1 cellular context compared by ENCODE assay signal in the genomic region with DNA sequence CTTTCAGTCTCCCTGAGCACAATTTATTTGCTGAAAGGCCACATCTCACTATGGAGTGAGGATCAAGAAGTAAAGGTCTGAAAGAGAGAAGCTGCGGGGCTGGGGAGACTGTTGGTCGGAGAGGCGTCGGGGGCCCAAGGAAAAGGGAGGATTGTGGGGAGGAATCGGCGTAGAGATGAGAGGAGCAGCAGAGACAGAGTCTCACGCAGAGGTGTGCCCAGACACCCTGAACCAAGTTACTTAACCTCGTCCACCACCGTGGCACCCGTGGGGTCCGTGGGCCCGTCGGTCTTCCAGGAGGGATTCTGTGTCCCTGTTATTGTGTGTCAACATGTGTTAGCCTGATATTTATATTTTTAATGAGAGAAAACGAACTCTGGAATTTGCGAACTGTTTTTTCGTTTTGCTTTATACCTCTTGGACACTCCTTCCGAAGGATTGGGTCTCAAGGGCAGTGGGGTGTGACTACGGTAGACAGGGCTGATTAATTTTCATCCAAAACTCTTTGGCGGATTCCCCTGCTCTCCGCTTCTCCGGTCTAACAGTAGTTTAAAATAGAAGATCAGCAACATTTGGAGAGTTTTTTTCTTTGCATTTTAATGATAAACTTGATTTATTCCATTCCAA.
TF ChIP-seq lines count a peak whose summit lies in the region.

No MANE protein-coding gene starts in this region.

TF ChIP-seq in GM23338, 12 proteins besides CTCF, POLR2A, EP300 and RAD21 (continued from another document):
- TF ChIP-seq, protein P1, sequence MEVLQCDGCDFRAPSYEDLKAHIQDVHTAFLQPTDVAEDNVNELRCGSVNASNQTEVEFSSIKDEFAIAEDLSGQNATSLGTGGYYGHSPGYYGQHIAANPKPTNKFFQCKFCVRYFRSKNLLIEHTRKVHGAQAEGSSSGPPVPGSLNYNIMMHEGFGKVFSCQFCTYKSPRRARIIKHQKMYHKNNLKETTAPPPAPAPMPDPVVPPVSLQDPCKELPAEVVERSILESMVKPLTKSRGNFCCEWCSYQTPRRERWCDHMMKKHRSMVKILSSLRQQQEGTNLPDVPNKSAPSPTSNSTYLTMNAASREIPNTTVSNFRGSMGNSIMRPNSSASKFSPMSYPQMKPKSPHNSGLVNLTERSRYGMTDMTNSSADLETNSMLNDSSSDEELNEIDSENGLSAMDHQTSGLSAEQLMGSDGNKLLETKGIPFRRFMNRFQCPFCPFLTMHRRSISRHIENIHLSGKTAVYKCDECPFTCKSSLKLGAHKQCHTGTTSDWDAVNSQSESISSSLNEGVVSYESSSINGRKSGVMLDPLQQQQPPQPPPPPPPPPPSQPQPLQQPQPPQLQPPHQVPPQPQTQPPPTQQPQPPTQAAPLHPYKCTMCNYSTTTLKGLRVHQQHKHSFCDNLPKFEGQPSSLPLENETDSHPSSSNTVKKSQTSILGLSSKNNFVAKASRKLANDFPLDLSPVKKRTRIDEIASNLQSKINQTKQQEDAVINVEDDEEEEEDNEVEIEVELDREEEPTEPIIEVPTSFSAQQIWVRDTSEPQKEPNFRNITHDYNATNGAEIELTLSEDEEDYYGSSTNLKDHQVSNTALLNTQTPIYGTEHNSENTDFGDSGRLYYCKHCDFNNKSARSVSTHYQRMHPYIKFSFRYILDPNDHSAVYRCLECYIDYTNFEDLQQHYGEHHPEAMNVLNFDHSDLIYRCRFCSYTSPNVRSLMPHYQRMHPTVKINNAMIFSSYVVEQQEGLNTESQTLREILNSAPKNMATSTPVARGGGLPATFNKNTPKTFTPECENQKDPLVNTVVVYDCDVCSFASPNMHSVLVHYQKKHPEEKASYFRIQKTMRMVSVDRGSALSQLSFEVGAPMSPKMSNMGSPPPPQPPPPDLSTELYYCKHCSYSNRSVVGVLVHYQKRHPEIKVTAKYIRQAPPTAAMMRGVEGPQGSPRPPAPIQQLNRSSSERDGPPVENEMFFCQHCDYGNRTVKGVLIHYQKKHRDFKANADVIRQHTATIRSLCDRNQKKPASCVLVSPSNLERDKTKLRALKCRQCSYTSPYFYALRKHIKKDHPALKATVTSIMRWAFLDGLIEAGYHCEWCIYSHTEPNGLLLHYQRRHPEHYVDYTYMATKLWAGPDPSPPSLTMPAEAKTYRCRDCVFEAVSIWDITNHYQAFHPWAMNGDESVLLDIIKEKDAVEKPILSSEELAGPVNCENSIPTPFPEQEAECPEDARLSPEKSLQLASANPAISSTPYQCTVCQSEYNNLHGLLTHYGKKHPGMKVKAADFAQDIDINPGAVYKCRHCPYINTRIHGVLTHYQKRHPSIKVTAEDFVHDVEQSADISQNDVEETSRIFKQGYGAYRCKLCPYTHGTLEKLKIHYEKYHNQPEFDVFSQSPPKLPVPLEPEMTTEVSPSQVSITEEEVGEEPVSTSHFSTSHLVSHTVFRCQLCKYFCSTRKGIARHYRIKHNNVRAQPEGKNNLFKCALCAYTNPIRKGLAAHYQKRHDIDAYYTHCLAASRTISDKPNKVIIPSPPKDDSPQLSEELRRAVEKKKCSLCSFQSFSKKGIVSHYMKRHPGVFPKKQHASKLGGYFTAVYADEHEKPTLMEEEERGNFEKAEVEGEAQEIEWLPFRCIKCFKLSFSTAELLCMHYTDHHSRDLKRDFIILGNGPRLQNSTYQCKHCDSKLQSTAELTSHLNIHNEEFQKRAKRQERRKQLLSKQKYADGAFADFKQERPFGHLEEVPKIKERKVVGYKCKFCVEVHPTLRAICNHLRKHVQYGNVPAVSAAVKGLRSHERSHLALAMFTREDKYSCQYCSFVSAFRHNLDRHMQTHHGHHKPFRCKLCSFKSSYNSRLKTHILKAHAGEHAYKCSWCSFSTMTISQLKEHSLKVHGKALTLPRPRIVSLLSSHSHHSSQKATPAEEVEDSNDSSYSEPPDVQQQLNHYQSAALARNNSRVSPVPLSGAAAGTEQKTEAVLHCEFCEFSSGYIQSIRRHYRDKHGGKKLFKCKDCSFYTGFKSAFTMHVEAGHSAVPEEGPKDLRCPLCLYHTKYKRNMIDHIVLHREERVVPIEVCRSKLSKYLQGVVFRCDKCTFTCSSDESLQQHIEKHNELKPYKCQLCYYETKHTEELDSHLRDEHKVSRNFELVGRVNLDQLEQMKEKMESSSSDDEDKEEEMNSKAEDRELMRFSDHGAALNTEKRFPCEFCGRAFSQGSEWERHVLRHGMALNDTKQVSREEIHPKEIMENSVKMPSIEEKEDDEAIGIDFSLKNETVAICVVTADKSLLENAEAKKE (CRISPR knock-in tag; IDR thresholded peaks at IDR 0.05): no peak
- no peak for TF ChIP-seq JUNB (IDR thresholded peaks at IDR 0.05; ENCODE audit: unreplicated experiment)
- TF ChIP-seq STAT1 (IDR thresholded peaks at IDR 0.05; ENCODE audit: unreplicated experiment): no peak
- no peak for TF ChIP-seq ZNF114 (CRISPR knock-in tag; IDR thresholded peaks at IDR 0.05)
- no peak for TF ChIP-seq ZNF331 (CRISPR knock-in tag; IDR thresholded peaks at IDR 0.05; ENCODE audit: low read depth)
- no peak for TF ChIP-seq CREB1 (CRISPR knock-in tag; IDR thresholded peaks at IDR 0.05; ENCODE audit: low read depth)
- no peak for TF ChIP-seq EZH2phosphoT487 (IDR thresholded peaks at IDR 0.05; ENCODE audit: unreplicated experiment)
- TF ChIP-seq, protein P2, sequence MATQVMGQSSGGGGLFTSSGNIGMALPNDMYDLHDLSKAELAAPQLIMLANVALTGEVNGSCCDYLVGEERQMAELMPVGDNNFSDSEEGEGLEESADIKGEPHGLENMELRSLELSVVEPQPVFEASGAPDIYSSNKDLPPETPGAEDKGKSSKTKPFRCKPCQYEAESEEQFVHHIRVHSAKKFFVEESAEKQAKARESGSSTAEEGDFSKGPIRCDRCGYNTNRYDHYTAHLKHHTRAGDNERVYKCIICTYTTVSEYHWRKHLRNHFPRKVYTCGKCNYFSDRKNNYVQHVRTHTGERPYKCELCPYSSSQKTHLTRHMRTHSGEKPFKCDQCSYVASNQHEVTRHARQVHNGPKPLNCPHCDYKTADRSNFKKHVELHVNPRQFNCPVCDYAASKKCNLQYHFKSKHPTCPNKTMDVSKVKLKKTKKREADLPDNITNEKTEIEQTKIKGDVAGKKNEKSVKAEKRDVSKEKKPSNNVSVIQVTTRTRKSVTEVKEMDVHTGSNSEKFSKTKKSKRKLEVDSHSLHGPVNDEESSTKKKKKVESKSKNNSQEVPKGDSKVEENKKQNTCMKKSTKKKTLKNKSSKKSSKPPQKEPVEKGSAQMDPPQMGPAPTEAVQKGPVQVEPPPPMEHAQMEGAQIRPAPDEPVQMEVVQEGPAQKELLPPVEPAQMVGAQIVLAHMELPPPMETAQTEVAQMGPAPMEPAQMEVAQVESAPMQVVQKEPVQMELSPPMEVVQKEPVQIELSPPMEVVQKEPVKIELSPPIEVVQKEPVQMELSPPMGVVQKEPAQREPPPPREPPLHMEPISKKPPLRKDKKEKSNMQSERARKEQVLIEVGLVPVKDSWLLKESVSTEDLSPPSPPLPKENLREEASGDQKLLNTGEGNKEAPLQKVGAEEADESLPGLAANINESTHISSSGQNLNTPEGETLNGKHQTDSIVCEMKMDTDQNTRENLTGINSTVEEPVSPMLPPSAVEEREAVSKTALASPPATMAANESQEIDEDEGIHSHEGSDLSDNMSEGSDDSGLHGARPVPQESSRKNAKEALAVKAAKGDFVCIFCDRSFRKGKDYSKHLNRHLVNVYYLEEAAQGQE (IDR thresholded peaks at IDR 0.05; ENCODE audit: unreplicated experiment): no peak
- TF ChIP-seq NANOG (IDR thresholded peaks at IDR 0.05; ENCODE audit: borderline replicate concordance): no peak
- no peak for TF ChIP-seq EZH2 (IDR thresholded peaks at IDR 0.05; ENCODE audit: low read depth, unreplicated experiment)
